ENCODE assay signal across 16 cellular contexts in genomic region chr12:106378788-106379187, GRCh38.
"Had no signal": no experiment of that assay in that cellular context is flagged by ENCODE, and none has a peak within 500 bp of the region (broad histone marks: within the 10 kb centered on the region; RNA-seq: fewer than 3 reads in every experiment).

No MANE protein-coding gene starts in this region.

- H3K4me3 Mint-ChIP-seq: activated CD4-positive, alpha-beta memory T cell treated with anti-CD3 and anti-CD28 coated beads for 36 hours; activated naive CD4-positive, alpha-beta T cell treated with anti-CD3 and anti-CD28 coated beads, Interleukin-2, amount 10 ng/mL, durations not matched to agents 7 days and 5 days had no signal

- H3K27ac ChIP-seq: body of pancreas, colonic mucosa, esophagus squamous epithelium, left ventricle myocardium inferior, pancreas, sigmoid colon had no signal

- H3K4me1 ChIP-seq: body of pancreas, colonic mucosa, esophagus squamous epithelium, left ventricle myocardium inferior, pancreas, sigmoid colon had no signal

- H3K9me3 ChIP-seq: body of pancreas, colonic mucosa, esophagus squamous epithelium, mucosa of descending colon, pancreas, sigmoid colon had no signal

- H3K9me3 Mint-ChIP-seq: activated naive CD4-positive, alpha-beta T cell treated with anti-CD3 and anti-CD28 coated beads, Interleukin-2, amount 10 ng/mL, durations not matched to agents 7 days and 5 days; naive thymus-derived CD8-positive, alpha-beta T cell had no signal

- H3K27me3 ChIP-seq: body of pancreas, colonic mucosa, esophagus squamous epithelium, pancreas, sigmoid colon had no signal

- ATAC-seq: activated CD4-positive, CD25-positive, alpha-beta regulatory T cell treated with anti-CD3 and anti-CD28 coated beads, Interleukin-2, amount 50 U/mL, for 24 hours; body of pancreas; mucosa of descending colon; naive thymus-derived CD8-positive, alpha-beta T cell; pancreas had no signal

- H3K27me3 Mint-ChIP-seq: activated CD4-positive, alpha-beta memory T cell treated with anti-CD3 and anti-CD28 coated beads for 36 hours; activated naive CD4-positive, alpha-beta T cell treated with anti-CD3 and anti-CD28 coated beads, Interleukin-2, amount 10 ng/mL, durations not matched to agents 7 days and 5 days; naive thymus-derived CD8-positive, alpha-beta T cell had no signal

- H3K4me3 ChIP-seq: body of pancreas, colonic mucosa, esophagus squamous epithelium, left ventricle myocardium inferior, mucosa of descending colon, pancreas, sigmoid colon had no signal

- DNase-seq: activated CD4-positive, alpha-beta memory T cell treated with anti-CD3 and anti-CD28 coated beads for 36 hours; activated CD8-positive, alpha-beta memory T cell treated with anti-CD3 and anti-CD28 coated beads, Interleukin-2, amount 50 U/mL, for 48 hours; activated naive CD4-positive, alpha-beta T cell treated with anti-CD3 and anti-CD28 coated beads, Interleukin-2, amount 10 ng/mL, durations not matched to agents 7 days and 5 days; amygdala; body of pancreas; central memory CD4-positive, alpha-beta T cell; colonic mucosa; esophagus squamous epithelium; hippocampal formation; left ventricle myocardium inferior; mucosa of descending colon; naive thymus-derived CD8-positive, alpha-beta T cell; pancreas; sigmoid colon; stimulated activated CD4-positive, alpha-beta T cell treated with anti-CD3 and anti-CD28 coated beads, Interleukin-1b, Interleukin-23, amount 100 ng/mL, for 48 hours had no signal

- H3K27ac Mint-ChIP-seq: activated CD4-positive, alpha-beta memory T cell treated with anti-CD3 and anti-CD28 coated beads for 36 hours; activated naive CD4-positive, alpha-beta T cell treated with anti-CD3 and anti-CD28 coated beads, Interleukin-2, amount 10 ng/mL, durations not matched to agents 7 days and 5 days had no signal
